Comparison of ENCODE assay signal across 8 cellular contexts in the genomic region with DNA sequence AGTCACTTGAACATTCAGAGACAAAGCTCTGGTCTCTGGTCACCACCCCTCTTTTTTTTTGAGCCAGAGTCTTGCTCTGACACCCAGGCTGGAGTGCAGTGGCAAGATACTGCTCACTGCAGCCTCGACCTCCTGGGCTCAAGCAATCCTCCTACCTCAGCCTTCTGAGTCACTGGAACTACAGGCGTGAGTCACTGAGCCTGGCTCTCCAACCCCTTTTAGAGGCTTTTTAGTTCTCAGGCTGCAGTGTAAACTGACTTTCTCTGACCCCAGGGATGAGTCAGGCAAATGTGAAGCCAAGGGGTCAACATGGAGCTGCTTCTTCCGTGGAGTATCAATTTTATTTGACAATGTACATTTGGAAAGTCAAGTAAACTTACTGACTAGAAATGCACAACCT.
DNase-seq lines count a peak whose midpoint lies in the region; ATAC-seq, FAIRE-seq and TF ChIP-seq lines count a peak whose summit lies in the region.
"Had no signal": no experiment of that assay in that cellular context is flagged by ENCODE, and none has a peak within 500 bp of the region (broad histone marks: within the 10 kb centered on the region; RNA-seq: fewer than 3 reads in every experiment).

No MANE protein-coding gene starts in this region.

- H3K4me1 ChIP-seq in Peyer's patch (peaks cover 0 to 19% (median 0%) of the 10 kb centered on the region in 4 donors), esophagus squamous epithelium (peaks cover 24 to 70% (median 55%) of the 10 kb centered on the region in 3 donors), esophagus muscularis mucosa (peaks cover 19 to 34% (median 29%) of the 10 kb centered on the region in 4 donors), hepatocyte (ENCODE audit: insufficient read depth) (peaks cover 6% of the 10 kb centered on the region)
- H3K4me1 ChIP-seq: HAP-1 had no signal

- no peak for TF ChIP-seq CTCF in Peyer's patch (IDR thresholded peaks at IDR 0.05)
- TF ChIP-seq CTCF in esophagus squamous epithelium (IDR thresholded peaks at IDR 0.05) = no peak
- no peak for TF ChIP-seq CTCF in esophagus muscularis mucosa (IDR thresholded peaks at IDR 0.05)
- TF ChIP-seq CTCF in hepatocyte (IDR thresholded peaks at IDR 0.05; ENCODE audit: poor library complexity) = no peak

- WGBS in esophagus squamous epithelium, 2 donors = 29 to 31% methylated on average over 2 to 3 of the region's 3 CpGs
- WGBS in esophagus muscularis mucosa = 29% methylated on average over 3 of the region's 3 CpGs
- WGBS in hepatocyte (ENCODE audit: low lambda C conversion rate, missing lambda C conversion rate) = 67% methylated on average over 3 of the region's 3 CpGs

- H3K9me2 ChIP-seq in hepatocyte (replicated peaks; ENCODE audit: insufficient read depth) = no peaks in the 10 kb centered on the region

- H3K36me3 ChIP-seq in Peyer's patch = no peaks in the 10 kb centered on the region
- H3K36me3 ChIP-seq in esophagus squamous epithelium = no peaks in the 10 kb centered on the region
- no peaks in the 10 kb centered on the region for H3K36me3 ChIP-seq in esophagus muscularis mucosa
- no peaks in the 10 kb centered on the region for H3K36me3 ChIP-seq in hepatocyte (replicated peaks; ENCODE audit: insufficient read depth, low read depth)
- H3K36me3 ChIP-seq: HAP-1 had no signal

- no peaks in the 10 kb centered on the region for H3K27me3 ChIP-seq in Peyer's patch
- no peaks in the 10 kb centered on the region for H3K27me3 ChIP-seq in esophagus squamous epithelium
- no peaks in the 10 kb centered on the region for H3K27me3 ChIP-seq in esophagus muscularis mucosa
- H3K27me3 ChIP-seq in hepatocyte = no peaks in the 10 kb centered on the region

- intact Hi-C loops in esophagus squamous epithelium (cut with DNase I) (loop anchor here (5.0 kb wide), 1 partner anchor 133 kb away; no protein-coding TSS in a partner anchor), esophagus muscularis mucosa (cut with DNase I) (no loop called here)

- H3K79me2 ChIP-seq in hepatocyte = no peaks in the 10 kb centered on the region

- H4K20me1 ChIP-seq in hepatocyte (ENCODE audit: insufficient read depth, poor library complexity, severe bottlenecking) = no peaks in the 10 kb centered on the region

- no peak for TF ChIP-seq POLR2A in H54 (IDR thresholded peaks at IDR 0.05; ENCODE audit: low read depth, low read length)
- TF ChIP-seq POLR2A in Peyer's patch (IDR thresholded peaks at IDR 0.05) = no peak
- TF ChIP-seq POLR2A in esophagus squamous epithelium (IDR thresholded peaks at IDR 0.05) = no peak
- TF ChIP-seq POLR2A in esophagus muscularis mucosa (IDR thresholded peaks at IDR 0.05; ENCODE audit: low read depth) = no peak

- TF ChIP-seq EP300 in esophagus muscularis mucosa (IDR thresholded peaks at IDR 0.05) = no peak

- no peak overlapping the region for H3K4me3 ChIP-seq in Peyer's patch
- no peak overlapping the region for H3K4me3 ChIP-seq in esophagus squamous epithelium
- H3K4me3 ChIP-seq in esophagus muscularis mucosa = no peak overlapping the region
- H3K4me3 ChIP-seq in hepatocyte = no peak overlapping the region
- H3K4me3 ChIP-seq: HAP-1 had no signal

- H3K27ac ChIP-seq in Peyer's patch (peak overlapping the region in 3 of 4 donors; percentile 43 to 77 (median 57)), esophagus squamous epithelium (peak overlapping the region; percentile 64 to 84 (median 82)), esophagus muscularis mucosa (replicated peaks in 1 of 4) (peak overlapping the region in 1 of 4 donors; percentile 57), hepatocyte (no peak overlapping the region)

- ATAC-seq in GM18502 (IDR thresholded peaks at IDR 0.05; ENCODE audit: poor library complexity, unreplicated experiment) = no peak

- no peak overlapping the region for H3K4me2 ChIP-seq in hepatocyte

- no peaks in the 10 kb centered on the region for H3K9me3 ChIP-seq in Peyer's patch
- no peaks in the 10 kb centered on the region for H3K9me3 ChIP-seq in esophagus squamous epithelium
- no peaks in the 10 kb centered on the region for H3K9me3 ChIP-seq in esophagus muscularis mucosa
- no peaks in the 10 kb centered on the region for H3K9me3 ChIP-seq in hepatocyte (ENCODE audit: low read depth)
- H3K9me3 ChIP-seq: HAP-1 had no signal

- H2AFZ ChIP-seq in hepatocyte = no peak overlapping the region

- DNase-seq in H54 (ENCODE audit: insufficient read length, low spot score) = peak; percentile 18
- peak in 1 of 3 donors; percentile 66 for DNase-seq in Peyer's patch
- DNase-seq in esophagus squamous epithelium (lab: John Stamatoyannopoulos, UW) = no peak
- peak; percentile 23 for DNase-seq in stimulated activated CD4-positive, alpha-beta T cell treated with anti-CD3 and anti-CD28 coated beads, Interleukin-4, amount 100 ng/mL, for 24 hours
- no peak for DNase-seq in esophagus muscularis mucosa (ENCODE audit: extremely low spot score)
- DNase-seq in hepatocyte (ENCODE audit: low spot score) = no peak

- FAIRE-seq in H54 (lab: Jason Lieb, UNC) = peak; percentile 61

Comparison
In these comparisons a context has a peak if more than half of its experiments do, and no peak if none do; other contexts are left out.
1. DNase-seq: peak in H54 (single experiment) and stimulated activated CD4-positive, alpha-beta T cell treated with anti-CD3 and anti-CD28 coated beads, Interleukin-4, amount 100 ng/mL, for 24 hours (single experiment); none in esophagus squamous epithelium (single experiment), esophagus muscularis mucosa (single experiment) and hepatocyte (single experiment).